ENCODE assay signal across 25 cellular contexts in genomic region chrX:37590047-37590446, GRCh38.
"Had no signal": no experiment of that assay in that cellular context is flagged by ENCODE, and none has a peak within 500 bp of the region (broad histone marks: within the 10 kb centered on the region; RNA-seq: fewer than 3 reads in every experiment).

No MANE protein-coding gene starts in this region.

- H3K4me3 ChIP-seq: colonic mucosa, esophagus muscularis mucosa, gastroesophageal sphincter, heart left ventricle, hepatocyte, left lung, lower lobe of right lung, mucosa of descending colon had no signal

- H3K27me3 ChIP-seq: colonic mucosa, esophagus muscularis mucosa, foreskin keratinocyte, gastroesophageal sphincter, hepatocyte had no signal

- ATAC-seq: effector memory CD8-positive, alpha-beta T cell; foreskin keratinocyte; gastroesophageal sphincter; heart left ventricle; left cardiac atrium; left lung; left ventricle myocardium superior; lower lobe of right lung; mucosa of descending colon; naive thymus-derived CD8-positive, alpha-beta T cell had no signal

- H3K4me1 ChIP-seq: colonic mucosa, esophagus muscularis mucosa, foreskin keratinocyte, gastroesophageal sphincter, heart left ventricle, left lung, lower lobe of right lung had no signal

- DNase-seq: colonic mucosa; cortex of kidney; effector CD8-positive, alpha-beta T cell; effector memory CD8-positive, alpha-beta T cell; endodermal cell; foreskin keratinocyte; heart left ventricle; hypothalamus; immature natural killer cell; islet precursor cell; left cardiac atrium; left lung; left ventricle myocardium superior; lower lobe of right lung; mesenchymal stem cell; mucosa of descending colon; naive B cell; naive thymus-derived CD8-positive, alpha-beta T cell had no signal

- H3K4me2 ChIP-seq: hepatocyte had no signal

- H2AFZ ChIP-seq: hepatocyte had no signal

- H3K4me3 Mint-ChIP-seq: dendritic cell treated with granulocyte-macrophage colony-stimulating factor and Interleukin-4, amounts not matched to agents 40 ng/mL and 50 ng/mL, for 4 days; effector memory CD8-positive, alpha-beta T cell; endodermal cell; immature natural killer cell; mesothelial cell of epicardium; naive B cell; naive thymus-derived CD8-positive, alpha-beta T cell had no signal

- H3K27ac Mint-ChIP-seq: dendritic cell treated with granulocyte-macrophage colony-stimulating factor and Interleukin-4, amounts not matched to agents 40 ng/mL and 50 ng/mL, for 4 days; effector memory CD8-positive, alpha-beta T cell; endodermal cell; immature natural killer cell; mesothelial cell of epicardium; naive B cell; naive thymus-derived CD8-positive, alpha-beta T cell had no signal

- H3K27me3 Mint-ChIP-seq: dendritic cell treated with granulocyte-macrophage colony-stimulating factor and Interleukin-4, amounts not matched to agents 40 ng/mL and 50 ng/mL, for 4 days; effector memory CD8-positive, alpha-beta T cell had no signal

- FAIRE-seq: endometrium, frontal cortex had no signal

- H3K4me1 Mint-ChIP-seq: endodermal cell; immature natural killer cell; mesothelial cell of epicardium; naive B cell; naive thymus-derived CD8-positive, alpha-beta T cell had no signal

- H3K9me3 Mint-ChIP-seq: dendritic cell treated with granulocyte-macrophage colony-stimulating factor and Interleukin-4, amounts not matched to agents 40 ng/mL and 50 ng/mL, for 4 days; effector memory CD8-positive, alpha-beta T cell; immature natural killer cell had no signal

- H3K9me3 ChIP-seq: colonic mucosa, gastroesophageal sphincter, heart left ventricle, left lung, lower lobe of right lung, mucosa of descending colon had no signal

- H3K36me3 ChIP-seq: colonic mucosa, esophagus muscularis mucosa, gastroesophageal sphincter, heart left ventricle, left lung, lower lobe of right lung had no signal

- H3K79me2 ChIP-seq: hepatocyte had no signal

- H3K27ac ChIP-seq: colonic mucosa, esophagus muscularis mucosa, foreskin keratinocyte, gastroesophageal sphincter, heart left ventricle, hepatocyte, left lung, lower lobe of right lung had no signal

- H3K36me3 Mint-ChIP-seq: mesothelial cell of epicardium; naive B cell; naive thymus-derived CD8-positive, alpha-beta T cell had no signal
